Comparison of ENCODE assay signal across 19 cellular contexts in the genomic region with DNA sequence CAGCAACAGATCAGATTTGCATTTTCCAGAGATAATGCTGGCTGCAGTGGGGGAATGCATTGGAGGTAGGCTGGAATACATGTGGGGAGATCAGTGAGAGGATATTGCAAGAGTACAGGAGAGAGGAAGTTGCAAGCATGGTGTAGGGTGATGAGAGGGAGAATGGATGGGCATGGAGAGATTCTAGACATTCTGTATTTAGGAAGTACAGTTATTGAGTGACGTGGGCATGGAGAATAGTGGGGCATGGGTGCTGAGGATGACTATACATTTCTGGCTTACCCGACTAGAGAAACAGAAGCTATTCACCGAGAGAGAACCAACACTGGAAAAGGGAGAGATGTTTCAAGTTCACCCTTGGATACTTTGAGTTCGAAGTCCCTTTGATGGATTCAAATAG.
A peak's percentile ranks its signal among the peaks of the same experiment; 100 is the strongest.
DNase-seq lines count a peak whose midpoint lies in the region; ATAC-seq, FAIRE-seq and TF ChIP-seq lines count a peak whose summit lies in the region.
"Had no signal": no experiment of that assay in that cellular context is flagged by ENCODE, and none has a peak within 500 bp of the region (broad histone marks: within the 10 kb centered on the region; RNA-seq: fewer than 3 reads in every experiment).

No MANE protein-coding gene starts in this region.

- H3K4me1 Mint-ChIP-seq in naive thymus-derived CD4-positive, alpha-beta T cell: no peaks in the 10 kb centered on the region
- H3K4me1 Mint-ChIP-seq in immature natural killer cell: no peaks in the 10 kb centered on the region
- H3K4me1 Mint-ChIP-seq: CD4-positive, alpha-beta memory T cell had no signal

- H3K4me3 Mint-ChIP-seq in naive thymus-derived CD4-positive, alpha-beta T cell: no peak overlapping the region
- no peak overlapping the region for H3K4me3 Mint-ChIP-seq in immature natural killer cell
- H3K4me3 Mint-ChIP-seq: CD4-positive, alpha-beta memory T cell had no signal

- POLR2A ChIA-PET in naive thymus-derived CD4-positive, alpha-beta T cell (lab: Charles Lee): no interaction called here

- no peaks in the 10 kb centered on the region for H3K36me3 ChIP-seq in naive thymus-derived CD4-positive, alpha-beta T cell (ENCODE audit: control insufficient read depth in 2 of 3, insufficient read depth in 3 of 3, low read length in 3 of 3)
- no peaks in the 10 kb centered on the region for H3K36me3 ChIP-seq in upper lobe of right lung
- H3K36me3 ChIP-seq: BE2C, HAP-1 had no signal

- H3K27ac Mint-ChIP-seq in naive thymus-derived CD4-positive, alpha-beta T cell: no peak overlapping the region
- no peak overlapping the region for H3K27ac Mint-ChIP-seq in immature natural killer cell
- H3K27ac Mint-ChIP-seq: CD4-positive, alpha-beta memory T cell had no signal

- no peak overlapping the region for H3K27ac ChIP-seq in naive thymus-derived CD4-positive, alpha-beta T cell (ENCODE audit: low read depth, low read length)
- no peak overlapping the region for H3K27ac ChIP-seq in upper lobe of right lung

- intact Hi-C loops in naive thymus-derived CD4-positive, alpha-beta T cell (cut with micrococcal nuclease): no loop called here
- intact Hi-C loops in upper lobe of right lung (cut with DNase I): no loop called here

- no peaks in the 10 kb centered on the region for H3K4me1 ChIP-seq in naive thymus-derived CD4-positive, alpha-beta T cell (ENCODE audit: control insufficient read depth in 2 of 2, insufficient read depth in 2 of 2, low read length in 2 of 2)
- no peaks in the 10 kb centered on the region for H3K4me1 ChIP-seq in upper lobe of right lung
- H3K4me1 ChIP-seq: BE2C had no signal

- TF ChIP-seq CTCF in upper lobe of right lung (IDR thresholded peaks at IDR 0.05): no peak

- no peaks in the 10 kb centered on the region for H3K27me3 ChIP-seq in naive thymus-derived CD4-positive, alpha-beta T cell (ENCODE audit: control insufficient read depth in 2 of 2, insufficient read depth in 2 of 2, low read length in 2 of 2)
- H3K27me3 ChIP-seq in upper lobe of right lung: no peaks in the 10 kb centered on the region
- H3K27me3 ChIP-seq: BE2C had no signal

- H3K9me3 Mint-ChIP-seq in naive thymus-derived CD4-positive, alpha-beta T cell: no peaks in the 10 kb centered on the region
- H3K9me3 Mint-ChIP-seq in immature natural killer cell: no peaks in the 10 kb centered on the region

- no peak overlapping the region for H3K4me3 ChIP-seq in naive thymus-derived CD4-positive, alpha-beta T cell (ENCODE audit: low read length)
- no peak overlapping the region for H3K4me3 ChIP-seq in upper lobe of right lung
- H3K4me3 ChIP-seq: HAP-1 had no signal

- H3K9me3 ChIP-seq in naive thymus-derived CD4-positive, alpha-beta T cell (ENCODE audit: control insufficient read depth in 2 of 3, low read length in 3 of 3): no peaks in the 10 kb centered on the region
- H3K9me3 ChIP-seq in upper lobe of right lung: no peaks in the 10 kb centered on the region
- H3K9me3 ChIP-seq: BE2C, HAP-1 had no signal

- H3K36me3 Mint-ChIP-seq in naive thymus-derived CD4-positive, alpha-beta T cell: peaks cover 0 to 4% (median 0%) of the 10 kb centered on the region in 5 donors
- no peaks in the 10 kb centered on the region for H3K36me3 Mint-ChIP-seq in immature natural killer cell
- H3K36me3 Mint-ChIP-seq: CD4-positive, alpha-beta memory T cell had no signal

- no peak for FAIRE-seq in H54 (lab: Jason Lieb, UNC)
- FAIRE-seq: A204.1, GM12892, GM18507, H1 had no signal

- H3K27me3 Mint-ChIP-seq in naive thymus-derived CD4-positive, alpha-beta T cell: peaks cover 0 to 18% (median 4%) of the 10 kb centered on the region in 5 donors
- peaks cover 2 to 5% (median 2%) of the 10 kb centered on the region in 3 donors for H3K27me3 Mint-ChIP-seq in immature natural killer cell (ENCODE audit: low read depth in 3 of 3)

- ATAC-seq in naive thymus-derived CD4-positive, alpha-beta T cell: peak; percentile 54
- ATAC-seq in upper lobe of right lung (peak; percentile 90), GM18519 (IDR thresholded peaks at IDR 0.05; ENCODE audit: low FRiP score, unreplicated experiment) (no peak)

- no peak for TF ChIP-seq POLR2A in H54 (IDR thresholded peaks at IDR 0.05; ENCODE audit: low read depth, low read length)

- DNase-seq in CD1c-positive myeloid dendritic cell (ENCODE audit: extremely low spot score) (peak; percentile 45), islet precursor cell (peak; percentile 24), upper lobe of right lung (no peak), H54 (ENCODE audit: insufficient read length, low spot score) (no peak), immature natural killer cell (no peak)
- no peak for DNase-seq in naive thymus-derived CD4-positive, alpha-beta T cell
- DNase-seq: ACHN; BE2C; C1 segment of cervical spinal cord; CD4-positive, alpha-beta memory T cell; DMS153; DMS79; GDM1 had no signal

- CTCF ChIA-PET in naive thymus-derived CD4-positive, alpha-beta T cell (lab: Charles Lee): no interaction called here

Comparison
In these comparisons a context has a peak if more than half of its experiments do, and no peak if none do; other contexts are left out.
1. DNase-seq: peak in CD1c-positive myeloid dendritic cell (single experiment) and islet precursor cell (single experiment); none in naive thymus-derived CD4-positive, alpha-beta T cell (0 of 9), upper lobe of right lung (single experiment), H54 (single experiment) and immature natural killer cell (0 of 3).